In the genomic region with DNA sequence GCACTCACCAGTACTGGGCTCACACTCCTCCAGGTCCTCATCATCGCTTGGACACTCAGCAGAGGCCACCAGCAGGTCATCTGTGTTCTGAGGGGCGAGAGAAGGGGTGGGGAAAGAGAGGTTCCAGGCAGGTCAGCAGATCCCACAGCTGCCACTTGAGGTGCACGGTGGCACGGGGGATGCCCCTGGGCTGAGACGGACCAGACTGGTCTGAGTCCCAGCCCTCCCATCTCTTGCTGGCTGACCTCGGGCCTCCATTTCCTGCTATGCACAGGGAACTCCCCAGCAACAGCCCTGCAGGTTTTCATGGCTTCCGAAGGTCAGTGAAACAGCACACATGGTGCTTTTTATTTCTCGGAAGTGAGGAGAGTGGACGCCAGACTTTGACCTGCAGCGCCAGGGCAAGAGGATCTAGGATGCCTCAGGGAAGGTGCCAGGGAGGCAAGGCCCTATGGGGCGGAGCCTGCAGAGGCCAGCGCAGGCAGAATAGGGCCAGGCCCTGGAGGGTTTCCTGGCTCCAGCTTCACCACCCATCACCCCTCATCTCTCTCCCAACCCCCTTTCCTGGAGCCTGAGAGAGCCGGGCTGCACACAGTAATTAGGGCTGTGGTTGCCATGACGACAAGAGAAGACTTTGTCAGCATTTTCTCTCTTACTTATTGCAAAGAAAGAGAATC, we compare ENCODE assay signal across 10 cellular contexts. TPM values are rescaled to one million over a fixed set of nuclear protein-coding genes. Genes with fewer than 3 reads are reported as not detected.
DNase-seq lines count a peak whose midpoint lies in the region; ATAC-seq and TF ChIP-seq lines count a peak whose summit lies in the region.
"Had no signal": no experiment of that assay in that cellular context is flagged by ENCODE, and none has a peak within 500 bp of the region (broad histone marks: within the 10 kb centered on the region; RNA-seq: fewer than 3 reads in every experiment).

No MANE protein-coding gene starts in this region.

- no peaks in the 10 kb centered on the region for H3K9me3 Mint-ChIP-seq in activated naive CD8-positive, alpha-beta T cell treated with anti-CD3 and anti-CD28 coated beads, Interleukin-2, amount 10 ng/mL, durations not matched to agents 7 days and 5 days
- H3K9me3 Mint-ChIP-seq in activated naive CD8-positive, alpha-beta T cell treated with anti-CD3 and anti-CD28 coated beads for 36 hours: no peaks in the 10 kb centered on the region
- H3K9me3 Mint-ChIP-seq in type B pancreatic cell: no peaks in the 10 kb centered on the region

- WGBS in body of pancreas, 2 donors: 32 to 43% methylated on average over 12 to 14 of the region's 14 CpGs

- POLR2A ChIA-PET in activated naive CD8-positive, alpha-beta T cell treated with anti-CD3 and anti-CD28 coated beads, Interleukin-2, amount 10 ng/mL, durations not matched to agents 7 days and 5 days (lab: Charles Lee): interaction anchor here (1.7 kb wide), 1 partner anchor 9 kb away, joined by 5 read pairs; no protein-coding TSS in a partner anchor

- H3K4me1 ChIP-seq in body of pancreas: peaks cover 36% of the 10 kb centered on the region

- intact Hi-C loops in body of pancreas (cut with DNase I): no loop called here

- no peaks in the 10 kb centered on the region for H3K36me3 ChIP-seq in body of pancreas (replicated peaks in 1 of 2; ENCODE audit: insufficient read depth in 1 of 2, low read depth in 2 of 2)

- H3K4me1 Mint-ChIP-seq in activated naive CD8-positive, alpha-beta T cell treated with anti-CD3 and anti-CD28 coated beads, Interleukin-2, amount 10 ng/mL, durations not matched to agents 7 days and 5 days: peaks cover 15% of the 10 kb centered on the region
- no peaks in the 10 kb centered on the region for H3K4me1 Mint-ChIP-seq in activated naive CD8-positive, alpha-beta T cell treated with anti-CD3 and anti-CD28 coated beads for 36 hours
- peaks cover 18% of the 10 kb centered on the region for H3K4me1 Mint-ChIP-seq in type B pancreatic cell (ENCODE audit: unreplicated experiment)

- no peak for TF ChIP-seq POLR2A in body of pancreas (IDR thresholded peaks at IDR 0.05)

- no peaks in the 10 kb centered on the region for H3K27me3 ChIP-seq in body of pancreas

- TF ChIP-seq CTCF in body of pancreas (IDR thresholded peaks at IDR 0.05) (no peak), type B pancreatic cell (conservative IDR thresholded peaks at IDR 0.05) (no peak)

- H3K27ac Mint-ChIP-seq in activated naive CD8-positive, alpha-beta T cell treated with anti-CD3 and anti-CD28 coated beads, Interleukin-2, amount 10 ng/mL, durations not matched to agents 7 days and 5 days: peak overlapping the region; percentile 30
- H3K27ac Mint-ChIP-seq in activated naive CD8-positive, alpha-beta T cell treated with anti-CD3 and anti-CD28 coated beads for 36 hours: no peak overlapping the region
- peak overlapping the region; percentile 71 for H3K27ac Mint-ChIP-seq in type B pancreatic cell

- H3K9me3 ChIP-seq in body of pancreas: no peaks in the 10 kb centered on the region

- peak overlapping the region; percentile 52 to 74 (median 61) for H3K27ac ChIP-seq in body of pancreas
- H3K27ac ChIP-seq: RWPE1 had no signal

- no peak overlapping the region for H3K4me3 ChIP-seq in body of pancreas

- no peak for DNase-seq in activated naive CD8-positive, alpha-beta T cell treated with anti-CD3 and anti-CD28 coated beads, Interleukin-2, amount 10 ng/mL, durations not matched to agents 7 days and 5 days
- no peak for DNase-seq in activated naive CD8-positive, alpha-beta T cell treated with anti-CD3 and anti-CD28 coated beads for 36 hours
- DNase-seq in body of pancreas: peak; percentile 48 to 75 (median 71)
- DNase-seq in lung microvascular endothelial cell (ENCODE audit: low read depth in 2 of 2): peak; percentile 25 to 38
- DNase-seq in type B pancreatic cell (ENCODE audit: extremely low spot score, unreplicated experiment): no peak
- no peak for DNase-seq in GM19240 (ENCODE audit: insufficient read length, low spot score)
- DNase-seq in stimulated activated CD4-positive, alpha-beta T cell treated with anti-CD3 and anti-CD28 coated beads, Interleukin-2, amount 100 ng/mL, for 48 hours: no peak
- DNase-seq in HuH-7.5 (ENCODE audit: low spot score): no peak
- DNase-seq: NCI-H1048 had no signal

- no peak for ATAC-seq in activated naive CD8-positive, alpha-beta T cell treated with anti-CD3 and anti-CD28 coated beads, Interleukin-2, amount 10 ng/mL, durations not matched to agents 7 days and 5 days (ENCODE audit: low read depth)
- ATAC-seq in body of pancreas: peak; percentile 66

- no peaks in the 10 kb centered on the region for H3K36me3 Mint-ChIP-seq in activated naive CD8-positive, alpha-beta T cell treated with anti-CD3 and anti-CD28 coated beads, Interleukin-2, amount 10 ng/mL, durations not matched to agents 7 days and 5 days
- H3K36me3 Mint-ChIP-seq in activated naive CD8-positive, alpha-beta T cell treated with anti-CD3 and anti-CD28 coated beads for 36 hours: no peaks in the 10 kb centered on the region
- no peaks in the 10 kb centered on the region for H3K36me3 Mint-ChIP-seq in type B pancreatic cell

- peaks cover 2% of the 10 kb centered on the region for H3K27me3 Mint-ChIP-seq in activated naive CD8-positive, alpha-beta T cell treated with anti-CD3 and anti-CD28 coated beads, Interleukin-2, amount 10 ng/mL, durations not matched to agents 7 days and 5 days
- no peaks in the 10 kb centered on the region for H3K27me3 Mint-ChIP-seq in activated naive CD8-positive, alpha-beta T cell treated with anti-CD3 and anti-CD28 coated beads for 36 hours
- no peaks in the 10 kb centered on the region for H3K27me3 Mint-ChIP-seq in type B pancreatic cell

- peak overlapping the region; percentile 8 for H3K4me3 Mint-ChIP-seq in activated naive CD8-positive, alpha-beta T cell treated with anti-CD3 and anti-CD28 coated beads, Interleukin-2, amount 10 ng/mL, durations not matched to agents 7 days and 5 days
- H3K4me3 Mint-ChIP-seq in activated naive CD8-positive, alpha-beta T cell treated with anti-CD3 and anti-CD28 coated beads for 36 hours: no peak overlapping the region
- H3K4me3 Mint-ChIP-seq in type B pancreatic cell: peak overlapping the region; percentile 61

RNA-seq across cellular contexts. Expression of gene SLC22A12, which starts 29.4 kb away (rescaled TPM):
- total RNA-seq in activated naive CD8-positive, alpha-beta T cell treated with anti-CD3 and anti-CD28 coated beads, Interleukin-2, amount 10 ng/mL, durations not matched to agents 7 days and 5 days: not detected
- total RNA-seq in activated naive CD8-positive, alpha-beta T cell treated with anti-CD3 and anti-CD28 coated beads for 36 hours: not detected
- not detected for total RNA-seq in body of pancreas
- not detected in 2 replicates for total RNA-seq in lung microvascular endothelial cell
- not detected in 2 replicates for total RNA-seq in type B pancreatic cell (ENCODE audit: low replicate concordance)

Comparison
In these comparisons a context has a peak if more than half of its experiments do, and no peak if none do; other contexts are left out.
1. DNase-seq: peak in body of pancreas (4 of 4) and lung microvascular endothelial cell (2 of 2); none in activated naive CD8-positive, alpha-beta T cell treated with anti-CD3 and anti-CD28 coated beads, Interleukin-2, amount 10 ng/mL, durations not matched to agents 7 days and 5 days (single experiment), activated naive CD8-positive, alpha-beta T cell treated with anti-CD3 and anti-CD28 coated beads for 36 hours (single experiment), type B pancreatic cell (single experiment), GM19240 (single experiment), stimulated activated CD4-positive, alpha-beta T cell treated with anti-CD3 and anti-CD28 coated beads, Interleukin-2, amount 100 ng/mL, for 48 hours (0 of 2) and HuH-7.5 (single experiment).